10 cellular contexts compared by ENCODE assay signal in genomic region chr6:132814716-132815570, GRCh38. TPM values are rescaled to one million over a fixed set of nuclear protein-coding genes. Genes with fewer than 3 reads are reported as not detected.
DNase-seq lines count a peak whose midpoint lies in the region; ATAC-seq and TF ChIP-seq lines count a peak whose summit lies in the region.
"Had no signal": no experiment of that assay in that cellular context is flagged by ENCODE, and none has a peak within 500 bp of the region (broad histone marks: within the 10 kb centered on the region; RNA-seq: fewer than 3 reads in every experiment).

No MANE protein-coding gene starts in this region.

- H3K27ac ChIP-seq in neutrophil = peak overlapping the region; percentile 84

- peaks cover 8% of the 10 kb centered on the region for H3K27me3 Mint-ChIP-seq in T-helper 2 cell treated with Interferon-gamma antibody and Interleukin-4, amounts not matched to agents 5 μg/mL and 100 μg/mL, for 36 hours (ENCODE audit: low read depth)

- H3K36me3 ChIP-seq in neutrophil = peaks cover 27% of the 10 kb centered on the region

- no peak for TF ChIP-seq CTCF in epithelial cell of proximal tubule (conservative IDR thresholded peaks at IDR 0.05; ENCODE audit: low read depth, low read length)
- no peak for TF ChIP-seq CTCF in neutrophil (IDR thresholded peaks at IDR 0.05)

- peak; percentile 9 for ATAC-seq in HG03064 (IDR thresholded peaks at IDR 0.05; ENCODE audit: low read depth, unreplicated experiment)

- peak; percentile 48 for DNase-seq in NCI-H146 (lab: John Stamatoyannopoulos, UW)
- DNase-seq in NCI-H146 treated with DMSO at 0.1 percent for 48 hours (lab: John Stamatoyannopoulos, UW; ENCODE audit: unreplicated experiment) = no peak
- DNase-seq in T-helper 2 cell treated with Interferon-gamma antibody and Interleukin-4, amounts not matched to agents 5 μg/mL and 100 μg/mL, for 36 hours (ENCODE audit: low spot score) = no peak
- DNase-seq in epithelial cell of proximal tubule (ENCODE audit: low read depth) = no peak
- DNase-seq in NCI-H2227 treated with DMSO at 0.1 percent for 48 hours (lab: John Stamatoyannopoulos, UW) = no peak
- no peak for DNase-seq in activated CD4-positive, CD25-positive, alpha-beta regulatory T cell treated with anti-CD3 and anti-CD28 coated beads, Interleukin-2, amount 50 U/mL, for 72 hours

- no peaks in the 10 kb centered on the region for H3K9me3 Mint-ChIP-seq in T-helper 2 cell treated with Interferon-gamma antibody and Interleukin-4, amounts not matched to agents 5 μg/mL and 100 μg/mL, for 36 hours

- H3K4me1 ChIP-seq in neutrophil (ENCODE audit: control insufficient read depth in 1 of 2, insufficient read depth in 1 of 2, low read depth in 1 of 2, low read length in 1 of 2) = peaks cover 17 to 29% of the 10 kb centered on the region in 2 experiments

- peaks cover 25% of the 10 kb centered on the region for H3K4me1 Mint-ChIP-seq in T-helper 2 cell treated with Interferon-gamma antibody and Interleukin-4, amounts not matched to agents 5 μg/mL and 100 μg/mL, for 36 hours (ENCODE audit: low read depth)

- H3K4me3 Mint-ChIP-seq in T-helper 2 cell treated with Interferon-gamma antibody and Interleukin-4, amounts not matched to agents 5 μg/mL and 100 μg/mL, for 36 hours = peak overlapping the region; percentile 94

- H3K27ac Mint-ChIP-seq in T-helper 2 cell treated with Interferon-gamma antibody and Interleukin-4, amounts not matched to agents 5 μg/mL and 100 μg/mL, for 36 hours = peak overlapping the region; percentile 98

- peaks cover 56% of the 10 kb centered on the region for H3K36me3 Mint-ChIP-seq in T-helper 2 cell treated with Interferon-gamma antibody and Interleukin-4, amounts not matched to agents 5 μg/mL and 100 μg/mL, for 36 hours (ENCODE audit: low read depth)

- no peaks in the 10 kb centered on the region for H3K27me3 ChIP-seq in neutrophil

- no peaks in the 10 kb centered on the region for H3K9me3 ChIP-seq in neutrophil

- H3K4me3 ChIP-seq in epithelial cell of proximal tubule (ENCODE audit: low read depth, low read length) = peak overlapping the region; percentile 85
- peak overlapping the region; percentile 98 to 99 for H3K4me3 ChIP-seq in neutrophil (ENCODE audit: low read depth in 1 of 2, low read length in 1 of 2)

RNA-seq across cellular contexts. Expression of gene RPS12, which starts 0.6 kb away (rescaled TPM):
- 2,462 and 2,776 TPM in 2 replicates for total RNA-seq in epithelial cell of proximal tubule

RNA-seq across cellular contexts. Expression of gene SLC18B1, which starts 16.5 kb away (rescaled TPM):
- 3.4 and 5.4 TPM in 2 replicates for total RNA-seq in epithelial cell of proximal tubule

RNA-seq across cellular contexts. Expression of gene VNN2, which starts 57.2 kb away (rescaled TPM):
- 0.29 and 1.7 TPM in 2 replicates for total RNA-seq in epithelial cell of proximal tubule
- total RNA-seq: Daoy, dermis microvascular lymphatic vessel endothelial cell had no signal
